9 cellular contexts compared by ENCODE assay signal in genomic region chr1:202189012-202189790, GRCh38. TPM values are rescaled to one million over a fixed set of nuclear protein-coding genes. Genes with fewer than 3 reads are reported as not detected.
DNase-seq lines count a peak whose midpoint lies in the region; ATAC-seq and TF ChIP-seq lines count a peak whose summit lies in the region.
"Had no signal": no experiment of that assay in that cellular context is flagged by ENCODE, and none has a peak within 500 bp of the region (broad histone marks: within the 10 kb centered on the region; RNA-seq: fewer than 3 reads in every experiment).

No MANE protein-coding gene starts in this region.

- DNase-seq in AG04450 (ENCODE audit: low read depth, low spot score): no peak
- peak; percentile 17 for DNase-seq in NCI-H2227 treated with DMSO at 0.1 percent for 48 hours (lab: John Stamatoyannopoulos, UW)
- peak; percentile 72 to 76 for DNase-seq in activated CD4-positive, alpha-beta T cell treated with anti-CD3 and anti-CD28 coated beads, Interleukin-2, amount 50 U/mL, for 4 hours
- peak; percentile 77 for DNase-seq in dermis blood vessel endothelial cell
- DNase-seq in memory B cell (ENCODE audit: low spot score in 2 of 2): peak; percentile 78 to 83
- peak; percentile 48 to 74 for DNase-seq in stimulated activated CD8-positive, alpha-beta memory T cell treated with anti-CD3 and anti-CD28 coated beads, Interleukin-2, amount 100 ng/mL, for 1 hour (ENCODE audit: low read depth in 2 of 2)

- H3K27me3 ChIP-seq in AG04450 (ENCODE audit: control insufficient read depth, insufficient read depth, low read length): peaks cover 37% of the 10 kb centered on the region

- no peak overlapping the region for H3K4me3 Mint-ChIP-seq in memory B cell

- no peak overlapping the region for H3K4me3 ChIP-seq in AG04450 (ENCODE audit: low read depth, low read length)
- H3K4me3 ChIP-seq: skin epidermis had no signal

- H3K27ac Mint-ChIP-seq in memory B cell: no peak overlapping the region

- ATAC-seq in GM18502 (IDR thresholded peaks at IDR 0.05; ENCODE audit: poor library complexity, unreplicated experiment) (peak; percentile 41), memory B cell (ENCODE audit: low read depth) (peak; percentile 75), HG02588 (IDR thresholded peaks at IDR 0.05; ENCODE audit: unreplicated experiment) (no peak)

- H3K9me3 ChIP-seq in AG04450 (ENCODE audit: control insufficient read depth, insufficient read depth, low read length): no peaks in the 10 kb centered on the region; the same call in 1 of the 2 replicates

- CTCF ChIA-PET in AG04450 (lab: Charles Lee): interaction anchor here (0.6 to 7.1 kb wide), 24 partner anchors 10 to 632 kb away, joined by 3 to 121 read pairs (median 4); partner anchors contain the start of gene UBE2T

- POLR2A ChIA-PET in AG04450 (lab: Yijun Ruan, JAX): no interaction called here

- H3K27ac ChIP-seq in AG04450 (ENCODE audit: low read depth, low read length): no peak overlapping the region
- H3K27ac ChIP-seq: skin epidermis had no signal

- TF ChIP-seq CTCF in AG04450 (IDR thresholded peaks at IDR 0.05; ENCODE audit: low read depth, low read length): peak; percentile 66

- no peaks in the 10 kb centered on the region for H3K36me3 Mint-ChIP-seq in memory B cell

- no peaks in the 10 kb centered on the region for H3K9me3 Mint-ChIP-seq in memory B cell

- H3K4me1 Mint-ChIP-seq in memory B cell: peaks cover 7% of the 10 kb centered on the region

- peaks cover 25% of the 10 kb centered on the region for H3K27me3 Mint-ChIP-seq in memory B cell

RNA-seq across cellular contexts. Expression of gene LGR6, which starts 4.4 kb away (rescaled TPM):
- not detected in 2 replicates for polyA plus RNA-seq in AG04450 (2011; rRNA removed)
- 0.87 TPM in 1 of 2 replicates, not detected in the other for polyA minus RNA-seq in AG04450 (2011; rRNA and poly(A)+ RNA removed)
- total RNA-seq in dermis blood vessel endothelial cell: not detected in 2 replicates

RNA-seq across cellular contexts. Expression of gene PTPN7, which starts 28.8 kb away (rescaled TPM):
- polyA plus RNA-seq in AG04450 (2011; rRNA removed): not detected in 2 replicates
- not detected in 2 replicates for polyA minus RNA-seq in AG04450 (2011; rRNA and poly(A)+ RNA removed)
- total RNA-seq in dermis blood vessel endothelial cell: 0.09 and 0.68 TPM in 2 replicates

RNA-seq across cellular contexts. Expression of gene ARL8A, which starts 44.7 kb away (rescaled TPM):
- polyA plus RNA-seq in AG04450 (2011; rRNA removed): 50.9 and 58.0 TPM in 2 replicates
- polyA minus RNA-seq in AG04450 (2011; rRNA and poly(A)+ RNA removed): 30.5 and 40.0 TPM in 2 replicates
- 32.7 and 40.5 TPM in 2 replicates for total RNA-seq in dermis blood vessel endothelial cell
